ENCODE assay signal across 1 cellular context in genomic region chr7:96700516-96700915, GRCh38.
TF ChIP-seq lines count a peak whose summit lies in the region.

No MANE protein-coding gene starts in this region.

TF ChIP-seq in HepG2, 621 proteins besides CTCF, POLR2A, EP300 and RAD21:
- TF ChIP-seq, protein P1, sequence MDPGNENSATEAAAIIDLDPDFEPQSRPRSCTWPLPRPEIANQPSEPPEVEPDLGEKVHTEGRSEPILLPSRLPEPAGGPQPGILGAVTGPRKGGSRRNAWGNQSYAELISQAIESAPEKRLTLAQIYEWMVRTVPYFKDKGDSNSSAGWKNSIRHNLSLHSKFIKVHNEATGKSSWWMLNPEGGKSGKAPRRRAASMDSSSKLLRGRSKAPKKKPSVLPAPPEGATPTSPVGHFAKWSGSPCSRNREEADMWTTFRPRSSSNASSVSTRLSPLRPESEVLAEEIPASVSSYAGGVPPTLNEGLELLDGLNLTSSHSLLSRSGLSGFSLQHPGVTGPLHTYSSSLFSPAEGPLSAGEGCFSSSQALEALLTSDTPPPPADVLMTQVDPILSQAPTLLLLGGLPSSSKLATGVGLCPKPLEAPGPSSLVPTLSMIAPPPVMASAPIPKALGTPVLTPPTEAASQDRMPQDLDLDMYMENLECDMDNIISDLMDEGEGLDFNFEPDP (CRISPR knock-in tag; conservative IDR thresholded peaks at IDR 0.05), result no peak
- TF ChIP-seq, protein P2, sequence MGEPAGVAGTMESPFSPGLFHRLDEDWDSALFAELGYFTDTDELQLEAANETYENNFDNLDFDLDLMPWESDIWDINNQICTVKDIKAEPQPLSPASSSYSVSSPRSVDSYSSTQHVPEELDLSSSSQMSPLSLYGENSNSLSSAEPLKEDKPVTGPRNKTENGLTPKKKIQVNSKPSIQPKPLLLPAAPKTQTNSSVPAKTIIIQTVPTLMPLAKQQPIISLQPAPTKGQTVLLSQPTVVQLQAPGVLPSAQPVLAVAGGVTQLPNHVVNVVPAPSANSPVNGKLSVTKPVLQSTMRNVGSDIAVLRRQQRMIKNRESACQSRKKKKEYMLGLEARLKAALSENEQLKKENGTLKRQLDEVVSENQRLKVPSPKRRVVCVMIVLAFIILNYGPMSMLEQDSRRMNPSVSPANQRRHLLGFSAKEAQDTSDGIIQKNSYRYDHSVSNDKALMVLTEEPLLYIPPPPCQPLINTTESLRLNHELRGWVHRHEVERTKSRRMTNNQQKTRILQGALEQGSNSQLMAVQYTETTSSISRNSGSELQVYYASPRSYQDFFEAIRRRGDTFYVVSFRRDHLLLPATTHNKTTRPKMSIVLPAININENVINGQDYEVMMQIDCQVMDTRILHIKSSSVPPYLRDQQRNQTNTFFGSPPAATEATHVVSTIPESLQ (CRISPR knock-in tag; conservative IDR thresholded peaks at IDR 0.05), result no peak
- TF ChIP-seq ZNF577 (CRISPR knock-in tag; IDR thresholded peaks at IDR 0.05; ENCODE audit: borderline replicate concordance, low read depth) (no peak), KMT2B (CRISPR knock-in tag; IDR thresholded peaks at IDR 0.05) (no peak), PAX8 (CRISPR knock-in tag; IDR thresholded peaks at IDR 0.05; ENCODE audit: borderline replicate concordance) (no peak), ZBTB14 (CRISPR knock-in tag; IDR thresholded peaks at IDR 0.05) (no peak), EED (CRISPR knock-in tag; IDR thresholded peaks at IDR 0.05) (no peak), ZNF484 (CRISPR knock-in tag; IDR thresholded peaks at IDR 0.05; ENCODE audit: borderline replicate concordance, low read depth) (no peak), ZC3H13 (CRISPR knock-in tag; IDR thresholded peaks at IDR 0.05) (no peak), ZFYVE20 (CRISPR knock-in tag; IDR thresholded peaks at IDR 0.05; ENCODE audit: borderline replicate concordance, low read depth) (no peak), MATR3 (CRISPR knock-in tag; IDR thresholded peaks at IDR 0.05) (no peak), ZNF75D (CRISPR knock-in tag; IDR thresholded peaks at IDR 0.05; ENCODE audit: borderline replicate concordance) (no peak), TBX2 (CRISPR knock-in tag; IDR thresholded peaks at IDR 0.05; ENCODE audit: borderline replicate concordance) (no peak), ZBTB8A (CRISPR knock-in tag; IDR thresholded peaks at IDR 0.05; ENCODE audit: borderline replicate concordance, low read depth) (no peak), ZSCAN31 (CRISPR knock-in tag; IDR thresholded peaks at IDR 0.05; ENCODE audit: low read depth) (no peak), ADNP (CRISPR knock-in tag; IDR thresholded peaks at IDR 0.05) (no peak), U2AF2 (IDR thresholded peaks at IDR 0.05; ENCODE audit: low read depth, low read length) (no peak)
- TF ChIP-seq, protein P3, sequence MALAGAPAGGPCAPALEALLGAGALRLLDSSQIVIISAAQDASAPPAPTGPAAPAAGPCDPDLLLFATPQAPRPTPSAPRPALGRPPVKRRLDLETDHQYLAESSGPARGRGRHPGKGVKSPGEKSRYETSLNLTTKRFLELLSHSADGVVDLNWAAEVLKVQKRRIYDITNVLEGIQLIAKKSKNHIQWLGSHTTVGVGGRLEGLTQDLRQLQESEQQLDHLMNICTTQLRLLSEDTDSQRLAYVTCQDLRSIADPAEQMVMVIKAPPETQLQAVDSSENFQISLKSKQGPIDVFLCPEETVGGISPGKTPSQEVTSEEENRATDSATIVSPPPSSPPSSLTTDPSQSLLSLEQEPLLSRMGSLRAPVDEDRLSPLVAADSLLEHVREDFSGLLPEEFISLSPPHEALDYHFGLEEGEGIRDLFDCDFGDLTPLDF (CRISPR knock-in tag; IDR thresholded peaks at IDR 0.05), result no peak
- TF ChIP-seq, protein P4, sequence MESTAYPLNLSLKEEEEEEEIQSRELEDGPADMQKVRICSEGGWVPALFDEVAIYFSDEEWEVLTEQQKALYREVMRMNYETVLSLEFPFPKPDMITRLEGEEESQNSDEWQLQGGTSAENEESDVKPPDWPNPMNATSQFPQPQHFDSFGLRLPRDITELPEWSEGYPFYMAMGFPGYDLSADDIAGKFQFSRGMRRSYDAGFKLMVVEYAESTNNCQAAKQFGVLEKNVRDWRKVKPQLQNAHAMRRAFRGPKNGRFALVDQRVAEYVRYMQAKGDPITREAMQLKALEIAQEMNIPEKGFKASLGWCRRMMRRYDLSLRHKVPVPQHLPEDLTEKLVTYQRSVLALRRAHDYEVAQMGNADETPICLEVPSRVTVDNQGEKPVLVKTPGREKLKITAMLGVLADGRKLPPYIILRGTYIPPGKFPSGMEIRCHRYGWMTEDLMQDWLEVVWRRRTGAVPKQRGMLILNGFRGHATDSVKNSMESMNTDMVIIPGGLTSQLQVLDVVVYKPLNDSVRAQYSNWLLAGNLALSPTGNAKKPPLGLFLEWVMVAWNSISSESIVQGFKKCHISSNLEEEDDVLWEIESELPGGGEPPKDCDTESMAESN (CRISPR knock-in tag; conservative IDR thresholded peaks at IDR 0.05), result no peak
